Comparison of ENCODE assay signal across 8 cellular contexts in genomic region chr13:45206340-45206739, GRCh38. TPM values are rescaled to one million over a fixed set of nuclear protein-coding genes. Genes with fewer than 3 reads are reported as not detected.
A peak's percentile ranks its signal among the peaks of the same experiment; 100 is the strongest.
DNase-seq lines count a peak whose midpoint lies in the region; ATAC-seq and TF ChIP-seq lines count a peak whose summit lies in the region.

No MANE protein-coding gene starts in this region.

- H3K4me3 ChIP-seq in AG04449 (ENCODE audit: low read depth, low read length) = no peak overlapping the region
- H3K4me3 ChIP-seq in SJSA1 = no peak overlapping the region
- no peak overlapping the region for H3K4me3 ChIP-seq in thyroid gland (replicated peaks in 1 of 3)
- H3K4me3 ChIP-seq in Caco-2 (ENCODE audit: low read depth, low read length) = no peak overlapping the region

- peaks cover 25% of the 10 kb centered on the region for H3K36me3 Mint-ChIP-seq in Caco-2 (ENCODE audit: insufficient read depth, unreplicated experiment)

- H3K27ac Mint-ChIP-seq in Caco-2 (ENCODE audit: unreplicated experiment) = no peak overlapping the region

- intact Hi-C loops in thyroid gland (cut with DNase I) = no loop called here
- intact Hi-C loops in Caco-2 (cut with micrococcal nuclease; ENCODE audit: unreplicated experiment) = no loop called here

- POLR2A ChIA-PET in AG04449 (lab: Yijun Ruan, JAX) = interaction anchor here (0.7 to 1.2 kb wide), 5 partner anchors 10 to 123 kb away, joined by 3 to 4 read pairs (median 3); no protein-coding TSS in a partner anchor
- POLR2A ChIA-PET in Caco-2 (lab: Charles Lee) = no interaction called here

- no TSS peak for BruUV-seq in Caco-2 (replicated peaks; lab: Mats Ljungman, UMichigan)

- peak; percentile 49 for ATAC-seq in GM21381 (IDR thresholded peaks at IDR 0.05; ENCODE audit: unreplicated experiment)

- CTCF ChIA-PET in AG04449 (lab: Yijun Ruan, JAX) = interaction anchor here (1.2 to 1.9 kb wide), 5 partner anchors 13 to 159 kb away, joined by 3 to 6 read pairs (median 5); no protein-coding TSS in a partner anchor
- CTCF ChIA-PET in Caco-2 (lab: Charles Lee) = no interaction called here

- TF ChIP-seq CTCF in AG04449 (IDR thresholded peaks at IDR 0.05; ENCODE audit: insufficient read depth, low read length, missing control alignments) (no peak), thyroid gland (IDR thresholded peaks at IDR 0.05) (no peak), Caco-2 (IDR thresholded peaks at IDR 0.05; ENCODE audit: insufficient read depth in 1 of 2, low read depth in 1 of 2, low read length in 1 of 2, severe bottlenecking in 1 of 2, unreplicated experiment in 1 of 2) (no peak)

- H3K4me1 ChIP-seq in SJSA1 (replicated peaks) = peaks cover 39% of the 10 kb centered on the region
- peaks cover 21 to 32% of the 10 kb centered on the region in 2 donors for H3K4me1 ChIP-seq in thyroid gland
- H3K4me1 ChIP-seq in Caco-2 = no peaks in the 10 kb centered on the region; the same call in 1 of the 2 replicates

- H3K4me1 Mint-ChIP-seq in Caco-2 (ENCODE audit: low read depth, unreplicated experiment) = no peaks in the 10 kb centered on the region

- no peaks in the 10 kb centered on the region for H3K27me3 ChIP-seq in SJSA1 (replicated peaks)
- H3K27me3 ChIP-seq in thyroid gland = no peaks in the 10 kb centered on the region
- no peaks in the 10 kb centered on the region for H3K27me3 ChIP-seq in Caco-2 (replicated peaks; ENCODE audit: control insufficient read depth, insufficient read depth, low read length)

- peak overlapping the region; percentile 78 for H3K27ac ChIP-seq in SJSA1
- peak overlapping the region; percentile 54 to 78 (median 64) for H3K27ac ChIP-seq in thyroid gland

- DNase-seq in AG04449 (ENCODE audit: low read depth, low spot score) (peak; percentile 82), SJSA1 (ENCODE audit: low read depth in 1 of 2, low spot score in 2 of 2) (peak in 1 of 2 experiments; percentile 77), glomerular endothelial cell (ENCODE audit: extremely low read depth, low read depth, low spot score) (peak; percentile 60), thyroid gland (no peak), Caco-2 (no peak), NCI-H1436 treated with DMSO at 0.1 percent for 48 hours (lab: John Stamatoyannopoulos, UW) (no peak)
- no peak for DNase-seq in stimulated activated CD4-positive, alpha-beta T cell treated with anti-CD3 and anti-CD28 coated beads, Interleukin-2, amount 100 ng/mL, for 24 hours

- H3K36me3 ChIP-seq in SJSA1 (peaks cover 15% of the 10 kb centered on the region), thyroid gland (no peaks in the 10 kb centered on the region), Caco-2 (ENCODE audit: control insufficient read depth, insufficient read depth, low read length) (no peaks in the 10 kb centered on the region)

- H3K9me3 ChIP-seq in SJSA1 (replicated peaks) = no peaks in the 10 kb centered on the region
- H3K9me3 ChIP-seq in thyroid gland = no peaks in the 10 kb centered on the region
- H3K9me3 ChIP-seq in Caco-2 = no peaks in the 10 kb centered on the region

- no peaks in the 10 kb centered on the region for H3K9me3 Mint-ChIP-seq in Caco-2 (ENCODE audit: unreplicated experiment)

- no peak overlapping the region for H3K4me3 Mint-ChIP-seq in Caco-2 (ENCODE audit: unreplicated experiment)

- TF ChIP-seq POLR2A in thyroid gland (IDR thresholded peaks at IDR 0.05) = no peak

- H3K27me3 Mint-ChIP-seq in Caco-2 (ENCODE audit: insufficient read depth, unreplicated experiment) = no peaks in the 10 kb centered on the region

RNA-seq across cellular contexts. Expression of gene KCTD4, which starts 5.5 kb away (rescaled TPM):
- total RNA-seq in SJSA1 (2014; rRNA removed; shearing (Covaris generic)) = 0.08 TPM in 1 of 2 replicates, not detected in the other
- 0.44 TPM in 1 of 2 replicates, not detected in the other for total RNA-seq in glomerular endothelial cell
- total RNA-seq in thyroid gland = under 1 TPM in 1 of 4 donors, not detected in 3; 0.11 TPM
- total RNA-seq in Caco-2 (2022) = not detected in 2 replicates

Comparison
In these comparisons a context has a peak if more than half of its experiments do, and no peak if none do; other contexts are left out.
1. DNase-seq: peak in AG04449 (single experiment) and glomerular endothelial cell (single experiment); none in thyroid gland (0 of 2), Caco-2 (0 of 2), NCI-H1436 treated with DMSO at 0.1 percent for 48 hours (single experiment) and stimulated activated CD4-positive, alpha-beta T cell treated with anti-CD3 and anti-CD28 coated beads, Interleukin-2, amount 100 ng/mL, for 24 hours (0 of 2).